ENCODE assay signal across 7 cellular contexts in genomic region chr10:119098576-119098975, GRCh38.
"Had no signal": no experiment of that assay in that cellular context is flagged by ENCODE, and none has a peak within 500 bp of the region (broad histone marks: within the 10 kb centered on the region; RNA-seq: fewer than 3 reads in every experiment).

No MANE protein-coding gene starts in this region.

- H3K9me3 ChIP-seq: HAP-1 had no signal

- H3K9ac ChIP-seq: GM23248 had no signal

- FAIRE-seq: HTR-8/SVneo had no signal

- H2AFZ ChIP-seq: GM23248 had no signal

- ATAC-seq: HCT116 had no signal

- H3K4me3 ChIP-seq: GM23248, HAP-1 had no signal

- DNase-seq: GM23248, GOT3, H7, HFFc6 had no signal

- H3K36me3 ChIP-seq: HAP-1 had no signal

- H3K27ac ChIP-seq: GM23248 had no signal
